In genomic region chr10:44933451-44933850, GRCh38 we compare ENCODE assay signal across 1 cellular context.
TF ChIP-seq lines count a peak whose summit lies in the region.

No MANE protein-coding gene starts in this region.

TF ChIP-seq in IMR-90, 13 proteins besides CTCF, POLR2A, EP300 and RAD21 (continued from another document):
- TF ChIP-seq USF2 (IDR thresholded peaks at IDR 0.05; ENCODE audit: low read depth, low read length), result no peak
- no peak for TF ChIP-seq FOS (IDR thresholded peaks at IDR 0.05; ENCODE audit: low read depth, low read length)
- no peak for TF ChIP-seq RCOR1 (IDR thresholded peaks at IDR 0.05; ENCODE audit: insufficient replicate concordance, low read length)
- TF ChIP-seq ELK1 (IDR thresholded peaks at IDR 0.05; ENCODE audit: borderline replicate concordance, low read depth, low read length), result no peak
- no peak for TF ChIP-seq MXI1 (IDR thresholded peaks at IDR 0.05; ENCODE audit: borderline replicate concordance, low read depth, low read length)
- TF ChIP-seq MAZ (IDR thresholded peaks at IDR 0.05; ENCODE audit: borderline replicate concordance, low read depth, low read length), result no peak
- no peak for TF ChIP-seq MAFK (IDR thresholded peaks at IDR 0.05; ENCODE audit: low read depth, low read length)
- TF ChIP-seq BHLHE40 (IDR thresholded peaks at IDR 0.05; ENCODE audit: low read depth, low read length), result no peak
- no peak for TF ChIP-seq CEBPB (IDR thresholded peaks at IDR 0.05; ENCODE audit: low read depth, low read length)
